In genomic region chr2:122627388-122627787, GRCh38 we compare ENCODE assay signal across 16 cellular contexts.
"Had no signal": no experiment of that assay in that cellular context is flagged by ENCODE, and none has a peak within 500 bp of the region (broad histone marks: within the 10 kb centered on the region; RNA-seq: fewer than 3 reads in every experiment).

No MANE protein-coding gene starts in this region.

- ATAC-seq: activated T-helper 17 cell treated with anti-CD3 and anti-CD28 coated beads, Interleukin-2, amount 50 U/mL, for 72 hours; body of pancreas; esophagus mucosa; gastroesophageal sphincter; naive thymus-derived CD4-positive, alpha-beta T cell; T-helper 17 cell had no signal

- H3K27ac Mint-ChIP-seq: activated naive CD4-positive, alpha-beta T cell treated with anti-CD3 and anti-CD28 coated beads, Interleukin-2, amount 10 ng/mL, durations not matched to agents 7 days and 5 days; activated T-helper 17 cell treated with anti-CD3 and anti-CD28 coated beads, Interleukin-2, amount 50 U/mL, for 72 hours; naive thymus-derived CD4-positive, alpha-beta T cell; stimulated activated naive CD8-positive, alpha-beta T cell treated with anti-CD3 and anti-CD28 coated beads, Interleukin-15, Interleukin-2, amounts not matched to agents 100 ng/mL and 50 ng/mL, for 24 hours; T-helper 17 cell had no signal

- H3K4me3 Mint-ChIP-seq: activated naive CD4-positive, alpha-beta T cell treated with anti-CD3 and anti-CD28 coated beads, Interleukin-2, amount 10 ng/mL, durations not matched to agents 7 days and 5 days; activated T-helper 17 cell treated with anti-CD3 and anti-CD28 coated beads, Interleukin-2, amount 50 U/mL, for 72 hours; naive thymus-derived CD4-positive, alpha-beta T cell; stimulated activated naive CD8-positive, alpha-beta T cell treated with anti-CD3 and anti-CD28 coated beads, Interleukin-15, Interleukin-2, amounts not matched to agents 100 ng/mL and 50 ng/mL, for 24 hours; T-helper 17 cell had no signal

- DNase-seq: activated CD4-positive, alpha-beta T cell treated with anti-CD3 and anti-CD28 coated beads, Interleukin-2, amount 50 U/mL, for 1 hour; activated CD4-positive, CD25-positive, alpha-beta regulatory T cell; activated naive CD4-positive, alpha-beta T cell treated with anti-CD3 and anti-CD28 coated beads, Interleukin-2, amount 10 ng/mL, durations not matched to agents 7 days and 5 days; activated T-cell treated with anti-CD3 and anti-CD28 coated beads for 4 hours; body of pancreas; dorsolateral prefrontal cortex; naive thymus-derived CD4-positive, alpha-beta T cell; nucleus accumbens; stimulated activated CD4-positive, alpha-beta T cell treated with anti-CD3 and anti-CD28 coated beads, Interleukin-4, amount 100 ng/mL, for 1 hour; stimulated activated CD8-positive, alpha-beta memory T cell treated with anti-CD3 and anti-CD28 coated beads, Interleukin-4, amount 100 ng/mL, for 48 hours; T-helper 17 cell; upper lobe of left lung had no signal

- H3K27me3 Mint-ChIP-seq: activated naive CD4-positive, alpha-beta T cell treated with anti-CD3 and anti-CD28 coated beads, Interleukin-2, amount 10 ng/mL, durations not matched to agents 7 days and 5 days; activated T-helper 17 cell treated with anti-CD3 and anti-CD28 coated beads, Interleukin-2, amount 50 U/mL, for 72 hours; naive thymus-derived CD4-positive, alpha-beta T cell; stimulated activated naive CD8-positive, alpha-beta T cell treated with anti-CD3 and anti-CD28 coated beads, Interleukin-15, Interleukin-2, amounts not matched to agents 100 ng/mL and 50 ng/mL, for 24 hours; T-helper 17 cell had no signal

- H3K36me3 Mint-ChIP-seq: activated naive CD4-positive, alpha-beta T cell treated with anti-CD3 and anti-CD28 coated beads, Interleukin-2, amount 10 ng/mL, durations not matched to agents 7 days and 5 days; naive thymus-derived CD4-positive, alpha-beta T cell had no signal

- H3K4me3 ChIP-seq: body of pancreas, dorsolateral prefrontal cortex, gastroesophageal sphincter, upper lobe of left lung had no signal

- H3K4me1 Mint-ChIP-seq: activated naive CD4-positive, alpha-beta T cell treated with anti-CD3 and anti-CD28 coated beads, Interleukin-2, amount 10 ng/mL, durations not matched to agents 7 days and 5 days; activated T-helper 17 cell treated with anti-CD3 and anti-CD28 coated beads, Interleukin-2, amount 50 U/mL, for 72 hours; naive thymus-derived CD4-positive, alpha-beta T cell; T-helper 17 cell had no signal
